26 cellular contexts compared by ENCODE assay signal in genomic region chr2:235977445-235977844, GRCh38.
"Had no signal": no experiment of that assay in that cellular context is flagged by ENCODE, and none has a peak within 500 bp of the region (broad histone marks: within the 10 kb centered on the region; RNA-seq: fewer than 3 reads in every experiment).

No MANE protein-coding gene starts in this region.

- H3K27me3 ChIP-seq: ascending aorta, body of pancreas had no signal

- ATAC-seq: activated CD4-positive, CD25-positive, alpha-beta regulatory T cell treated with anti-CD3 and anti-CD28 coated beads, Interleukin-2, amount 50 U/mL, for 24 hours; activated CD8-positive, alpha-beta T cell treated with anti-CD3 and anti-CD28 coated beads, Interleukin-2, amount 10 ng/mL, durations not matched to agents 7 days and 5 days; activated naive CD4-positive, alpha-beta T cell treated with anti-CD3 and anti-CD28 coated beads, Interleukin-2, amount 50 U/mL, for 72 hours; activated naive CD8-positive, alpha-beta T cell treated with anti-CD3 and anti-CD28 coated beads, Interleukin-2, amount 50 U/mL, for 24 hours; body of pancreas; T-cell had no signal

- H3K9me3 ChIP-seq: ascending aorta, body of pancreas had no signal

- H3K4me3 ChIP-seq: ascending aorta, body of pancreas, PC-9, SK-N-MC had no signal

- H3K4me1 ChIP-seq: ascending aorta, body of pancreas had no signal

- DNase-seq: activated CD4-positive, alpha-beta T cell treated with anti-CD3 and anti-CD28 coated beads for 48 hours; activated CD4-positive, alpha-beta T cell treated with anti-CD3 and anti-CD28 coated beads, Interleukin-2, amount 50 U/mL, for 4 hours; activated CD8-positive, alpha-beta memory T cell treated with anti-CD3 and anti-CD28 coated beads, Interleukin-2, amount 50 U/mL, for 48 hours; activated CD8-positive, alpha-beta T cell treated with anti-CD3 and anti-CD28 coated beads, Interleukin-2, amount 10 ng/mL, durations not matched to agents 7 days and 5 days; activated naive CD4-positive, alpha-beta T cell treated with Interleukin-2 at 50 U/mL for 16 hours; activated naive CD8-positive, alpha-beta T cell treated with anti-CD3 and anti-CD28 coated beads, Interleukin-2, amount 50 U/mL, for 24 hours; activated T-cell treated with anti-CD3 and anti-CD28 coated beads, Interleukin-2, amount 50 U/mL, for 1 hour; amniotic stem cell; body of pancreas; central memory CD4-positive, alpha-beta T cell; Kasumi-1; KBM-7; MV-4-11; NCI-H1092 treated with DMSO at 0.1 percent for 48 hours; NCI-H1417 treated with DMSO at 0.1 percent for 48 hours; NCI-H1694; NCI-H2029 treated with DMSO at 0.1 percent for 48 hours; NCI-H446; PC-9; SIG-M5; T-cell; T-helper 2 cell had no signal

- H3K27ac ChIP-seq: ascending aorta, body of pancreas, PC-9, SK-N-MC had no signal

- H3K4me2 ChIP-seq: PC-9 had no signal
